1 cellular context compared by ENCODE assay signal in the genomic region with DNA sequence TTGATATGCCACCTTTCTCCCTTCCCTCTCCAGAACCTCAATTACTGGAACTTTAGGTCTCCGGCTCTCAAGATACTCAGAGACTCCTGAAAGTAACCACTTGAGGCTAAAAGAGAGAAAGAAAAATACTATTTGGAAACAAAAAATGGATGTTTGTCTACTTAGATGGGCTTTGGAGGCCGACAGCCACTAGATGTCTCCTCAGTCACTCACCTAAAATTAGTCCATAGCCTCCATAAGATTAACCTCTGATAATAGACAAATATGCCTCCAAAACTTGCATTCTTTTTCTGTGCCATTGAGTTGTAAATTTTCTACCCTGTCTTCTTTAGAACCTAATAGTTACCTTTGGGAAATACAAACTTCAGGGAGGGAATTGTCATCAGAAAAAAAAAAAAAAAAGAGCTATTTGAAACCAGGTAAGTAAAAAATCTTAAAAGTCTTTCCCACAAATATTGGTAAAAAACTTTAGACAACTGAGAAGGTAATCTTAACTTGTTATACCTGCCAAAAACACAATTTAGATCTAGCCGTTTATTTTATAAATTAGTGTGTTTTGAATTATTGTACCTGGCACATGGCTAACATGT.
TF ChIP-seq lines count a peak whose summit lies in the region.

No MANE protein-coding gene starts in this region.

TF ChIP-seq in H1, 55 proteins besides CTCF, POLR2A, EP300 and RAD21:
- TF ChIP-seq RNF2 (IDR thresholded peaks at IDR 0.05; ENCODE audit: borderline replicate concordance, low read depth, low read length, missing control alignments, poor library complexity, severe bottlenecking), result no peak
TF ChIP-seq in H1: peak in this region for 0.
